7 cellular contexts compared by ENCODE assay signal in the genomic region with DNA sequence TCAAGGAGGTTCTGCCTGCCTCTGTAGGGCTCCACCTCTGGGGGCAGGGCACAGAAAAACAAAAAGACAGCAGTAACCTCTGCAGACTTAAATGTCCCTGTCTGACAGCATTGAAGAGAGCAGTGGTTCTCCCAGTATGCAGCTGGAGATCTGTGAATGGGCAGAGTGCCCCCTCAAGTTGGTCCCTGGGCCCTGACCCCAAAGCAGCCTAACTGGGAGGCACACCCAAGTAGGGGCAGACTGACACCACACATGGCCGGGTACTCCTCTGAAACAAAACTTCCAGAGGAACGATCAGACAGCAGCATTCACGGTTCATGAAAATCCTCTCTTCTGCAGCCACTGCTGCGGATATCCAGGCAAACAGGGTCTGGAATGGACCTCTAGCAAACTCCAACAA.
DNase-seq lines count a peak whose midpoint lies in the region; ATAC-seq, FAIRE-seq and TF ChIP-seq lines count a peak whose summit lies in the region.
"Not testable (repeated sequence)": the region's sequence is repeated elsewhere in the genome, so short reads cannot be mapped to it uniquely, and the experiment has no call there.

No MANE protein-coding gene starts in this region.

- H3K4me3 ChIP-seq in kidney (ENCODE audit: low read length in 2 of 2); spleen; upper lobe of right lung: not testable (repeated sequence)

- WGBS in spleen, 5 donors: 68 to 85% (median 71%) methylated on average over 4 of the region's 4 CpGs

- H3K27me3 Mint-ChIP-seq in CD14-positive monocyte (ENCODE audit: low read depth in 3 of 3); chondrocyte (ENCODE audit: low read depth); osteocyte (ENCODE audit: unreplicated experiment): not testable (repeated sequence)

- TF ChIP-seq CTCF in CD14-positive monocyte (IDR thresholded peaks at IDR 0.05); chondrocyte (IDR thresholded peaks at IDR 0.05); kidney (IDR thresholded peaks at IDR 0.05; ENCODE audit: borderline replicate concordance, extremely low read depth, insufficient read depth); osteocyte (IDR thresholded peaks at IDR 0.05); spleen (IDR thresholded peaks at IDR 0.05 in 8 of 11, conservative IDR thresholded peaks at IDR 0.05 in 3 of 11); upper lobe of right lung (IDR thresholded peaks at IDR 0.05): not testable (repeated sequence)

- DNase-seq in CD14-positive monocyte (ENCODE audit: low spot score) (peak; percentile 37), chondrocyte (ENCODE audit: low spot score) (peak; percentile 24), kidney (peak; percentile 18), osteocyte (ENCODE audit: extremely low spot score, unreplicated experiment) (peak; percentile 51), sciatic nerve (ENCODE audit: low spot score) (peak; percentile 1), spleen (peak; percentile 38), upper lobe of right lung (peak; percentile 16)

- H3K4me1 ChIP-seq in kidney (ENCODE audit: control insufficient read depth in 1 of 2, insufficient read depth in 1 of 2, low read depth in 1 of 2, low read length in 2 of 2); spleen; upper lobe of right lung: not testable (repeated sequence)

- not testable (repeated sequence) for FAIRE-seq in kidney (lab: Jason Lieb, UNC)

- not testable (repeated sequence) for H3K27me3 ChIP-seq in spleen (replicated peaks in 1 of 7); upper lobe of right lung

- H3K9ac ChIP-seq in kidney (ENCODE audit: low read length in 2 of 2): not testable (repeated sequence)

- H3K36me3 Mint-ChIP-seq in CD14-positive monocyte; chondrocyte (ENCODE audit: low read depth); osteocyte (ENCODE audit: unreplicated experiment): not testable (repeated sequence)

- not testable (repeated sequence) for ATAC-seq in sciatic nerve, upper lobe of right lung

- not testable (repeated sequence) for TF ChIP-seq POLR2A in spleen (IDR thresholded peaks at IDR 0.05)

- not testable (repeated sequence) for H3K4me3 Mint-ChIP-seq in CD14-positive monocyte; chondrocyte (ENCODE audit: unreplicated experiment); osteocyte (ENCODE audit: unreplicated experiment)

- intact Hi-C loops in CD14-positive monocyte (cut with micrococcal nuclease); kidney (cut with DNase I); sciatic nerve (cut with DNase I); spleen (cut with DNase I; ENCODE audit: low total_unique reads); upper lobe of right lung (cut with DNase I): not testable (repeated sequence)

- H3K36me3 ChIP-seq in kidney (ENCODE audit: control insufficient read depth in 1 of 2, insufficient read depth in 2 of 2, low read length in 2 of 2); spleen; upper lobe of right lung: not testable (repeated sequence)

- H3K9me3 Mint-ChIP-seq in CD14-positive monocyte (peaks cover 12 to 42% (median 35%) of the 10 kb centered on the region in 7 donors), chondrocyte (ENCODE audit: low read depth) (peaks cover 74% of the 10 kb centered on the region), osteocyte (ENCODE audit: unreplicated experiment) (peaks cover 41% of the 10 kb centered on the region)

- H3K9me3 ChIP-seq in kidney (ENCODE audit: control insufficient read depth in 1 of 2, low read length in 2 of 2): not testable (repeated sequence)
- H3K9me3 ChIP-seq in spleen (peaks cover 0 to 87% (median 66%) of the 10 kb centered on the region in 8 donors), upper lobe of right lung (peaks cover 15% of the 10 kb centered on the region)

- not testable (repeated sequence) for H3K27ac Mint-ChIP-seq in CD14-positive monocyte; chondrocyte (ENCODE audit: unreplicated experiment); osteocyte (ENCODE audit: unreplicated experiment)

- not testable (repeated sequence) for H3K4me1 Mint-ChIP-seq in CD14-positive monocyte; chondrocyte (ENCODE audit: low read depth); osteocyte (ENCODE audit: unreplicated experiment)

- not testable (repeated sequence) for H3K27ac ChIP-seq in kidney (ENCODE audit: low read depth in 2 of 2, low read length in 2 of 2); spleen; upper lobe of right lung

Comparison
In these comparisons a context has a peak if more than half of its experiments do, and no peak if none do; other contexts are left out.
1. DNase-seq: peak in every context shown above with its lines; median percentile 51 in osteocyte; 38 in spleen; 37 in CD14-positive monocyte; 24 in chondrocyte; 18 in kidney; 16 in upper lobe of right lung; 1 in sciatic nerve.